In genomic region chr22:27051407-27051806, GRCh38 we compare ENCODE assay signal across 1 cellular context.
TF ChIP-seq lines count a peak whose summit lies in the region.

No MANE protein-coding gene starts in this region.

TF ChIP-seq in HepG2, 621 proteins besides CTCF, POLR2A, EP300 and RAD21 (continued from another document):
- no peak for TF ChIP-seq FOXO4 (CRISPR knock-in tag; conservative IDR thresholded peaks at IDR 0.05)
- TF ChIP-seq PRPF4 (IDR thresholded peaks at IDR 0.05; ENCODE audit: low read depth, low read length, poor library complexity, severe bottlenecking), result no peak
- TF ChIP-seq U2AF2 (IDR thresholded peaks at IDR 0.05; ENCODE audit: low read depth, low read length), result no peak
- TF ChIP-seq CREB1 (IDR thresholded peaks at IDR 0.05), result peak; percentile 94
- no peak for TF ChIP-seq CREB1 (CRISPR knock-in tag; IDR thresholded peaks at IDR 0.05)
- no peak for TF ChIP-seq SP140L (CRISPR knock-in tag; IDR thresholded peaks at IDR 0.05; ENCODE audit: borderline replicate concordance)
- no peak for TF ChIP-seq GZF1 (CRISPR knock-in tag; IDR thresholded peaks at IDR 0.05)
- TF ChIP-seq ATF7 (IDR thresholded peaks at IDR 0.05), result peak; percentile 94
- no peak for TF ChIP-seq ATF7 (CRISPR knock-in tag; IDR thresholded peaks at IDR 0.05)
